Comparison of ENCODE assay signal across 20 cellular contexts in genomic region chr2:194054262-194054767, GRCh38.
"Had no signal": no experiment of that assay in that cellular context is flagged by ENCODE, and none has a peak within 500 bp of the region (broad histone marks: within the 10 kb centered on the region; RNA-seq: fewer than 3 reads in every experiment).

No MANE protein-coding gene starts in this region.

- H3K36me3 ChIP-seq: MG63, SJSA1 had no signal

- H3K27ac ChIP-seq: SJSA1, SK-N-MC had no signal

- H3K4me3 ChIP-seq: MG63, SJSA1, SK-N-MC had no signal

- FAIRE-seq: RCC 7860 had no signal

- H3K9me3 ChIP-seq: MG63, SJSA1 had no signal

- H3K4me1 ChIP-seq: SJSA1 had no signal

- DNase-seq: IMR-90, Karpas-422, KG1, MG63, NCI-H1092 treated with DMSO at 0.1 percent for 48 hours, NCI-H1436, NCI-H187, NCI-H2029, NCI-H2081 treated with DMSO at 0.1 percent for 48 hours, NCI-H2227 treated with DMSO at 0.1 percent for 48 hours, NCI-H510A, NCI-H524 treated with DMSO at 0.1 percent for 48 hours, NCI-H69, NCI-H774, Right ventricle myocardium superior, RPMI8226, SIG-M5 had no signal

- H3K27me3 ChIP-seq: MG63, SJSA1 had no signal
